ENCODE assay signal across 1 cellular context in genomic region chrX:154437398-154437752, GRCh38.
TF ChIP-seq lines count a peak whose summit lies in the region.

No MANE protein-coding gene starts in this region.

TF ChIP-seq in IMR-90, 13 proteins besides CTCF, POLR2A, EP300 and RAD21 (continued from another document):
- TF ChIP-seq ELK1 (IDR thresholded peaks at IDR 0.05; ENCODE audit: borderline replicate concordance, low read depth, low read length): no peak
- TF ChIP-seq RCOR1 (IDR thresholded peaks at IDR 0.05; ENCODE audit: insufficient replicate concordance, low read length): no peak
- no peak for TF ChIP-seq SMC3 (IDR thresholded peaks at IDR 0.05; ENCODE audit: low read depth, low read length)
- no peak for TF ChIP-seq MAZ (IDR thresholded peaks at IDR 0.05; ENCODE audit: borderline replicate concordance, low read depth, low read length)
- no peak for TF ChIP-seq CHD1 (IDR thresholded peaks at IDR 0.05; ENCODE audit: low read depth, low read length)
- TF ChIP-seq MXI1 (IDR thresholded peaks at IDR 0.05; ENCODE audit: borderline replicate concordance, low read depth, low read length): no peak
- TF ChIP-seq MAFK (IDR thresholded peaks at IDR 0.05; ENCODE audit: low read depth, low read length): no peak
- TF ChIP-seq FOS (IDR thresholded peaks at IDR 0.05; ENCODE audit: low read depth, low read length): no peak
- TF ChIP-seq USF2 (IDR thresholded peaks at IDR 0.05; ENCODE audit: low read depth, low read length): no peak
- TF ChIP-seq BHLHE40 (IDR thresholded peaks at IDR 0.05; ENCODE audit: low read depth, low read length): no peak
- no peak for TF ChIP-seq RFX5 (IDR thresholded peaks at IDR 0.05; ENCODE audit: low read depth, low read length)
